Comparison of ENCODE assay signal across 35 cellular contexts in the genomic region with DNA sequence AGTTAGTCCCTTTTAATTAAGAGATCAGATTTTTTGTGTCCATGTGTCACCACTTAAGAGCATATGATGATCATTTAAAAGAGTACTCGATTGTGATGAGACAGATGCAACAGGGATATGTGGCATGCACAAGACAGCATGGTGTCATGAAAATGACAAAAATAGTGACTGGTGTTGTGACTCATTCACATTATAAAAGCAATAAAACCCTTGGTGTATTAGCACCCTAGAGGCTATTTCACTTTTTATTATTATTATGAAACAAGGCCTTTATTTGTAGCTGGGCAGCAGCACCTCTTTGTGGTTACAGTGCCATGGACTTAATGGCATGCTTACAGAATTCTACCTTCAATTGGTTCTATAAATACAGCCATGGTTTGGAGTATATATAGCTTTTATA.
DNase-seq lines count a peak whose midpoint lies in the region; ATAC-seq and TF ChIP-seq lines count a peak whose summit lies in the region.
"Had no signal": no experiment of that assay in that cellular context is flagged by ENCODE, and none has a peak within 500 bp of the region (broad histone marks: within the 10 kb centered on the region; RNA-seq: fewer than 3 reads in every experiment).

No MANE protein-coding gene starts in this region.

- no peak overlapping the region for H3K4me3 Mint-ChIP-seq in stimulated activated effector memory CD8-positive, alpha-beta T cell treated with anti-CD3 and anti-CD28 coated beads, Interleukin-12 subunit alpha, Interleukin-12 subunit beta, amount 100 ng/mL, for 72 hours
- H3K4me3 Mint-ChIP-seq in activated T-cell treated with anti-CD3 and anti-CD28 coated beads, Interleukin-2, amount 50 U/mL, for 24 hours: no peak overlapping the region
- H3K4me3 Mint-ChIP-seq: activated CD8-positive, alpha-beta memory T cell treated with anti-CD3 and anti-CD28 coated beads, Interleukin-2, amount 10 ng/mL, durations not matched to agents 7 days and 5 days; activated naive CD8-positive, alpha-beta T cell treated with anti-CD3 and anti-CD28 coated beads, Interleukin-2, amount 50 U/mL, for 24 hours; neural progenitor cell; stimulated activated naive CD8-positive, alpha-beta T cell treated with anti-CD3 and anti-CD28 coated beads, Interleukin-15, Interleukin-2, amounts not matched to agents 100 ng/mL and 50 ng/mL, for 24 hours had no signal

- H3F3A ChIP-seq in GM23248 (ENCODE audit: insufficient read depth): no peaks in the 10 kb centered on the region
- H3F3A ChIP-seq in PC-3 (ENCODE audit: low read length, unreplicated experiment): no peaks in the 10 kb centered on the region

- in situ Hi-C loops in GM23248 (cut with MboI): no loop called here

- H3K4me1 Mint-ChIP-seq in stimulated activated effector memory CD8-positive, alpha-beta T cell treated with anti-CD3 and anti-CD28 coated beads, Interleukin-12 subunit alpha, Interleukin-12 subunit beta, amount 100 ng/mL, for 72 hours: no peaks in the 10 kb centered on the region
- no peaks in the 10 kb centered on the region for H3K4me1 Mint-ChIP-seq in activated T-cell treated with anti-CD3 and anti-CD28 coated beads, Interleukin-2, amount 50 U/mL, for 24 hours (ENCODE audit: low read depth)
- H3K4me1 Mint-ChIP-seq: activated CD8-positive, alpha-beta memory T cell treated with anti-CD3 and anti-CD28 coated beads, Interleukin-2, amount 10 ng/mL, durations not matched to agents 7 days and 5 days; activated naive CD8-positive, alpha-beta T cell treated with anti-CD3 and anti-CD28 coated beads, Interleukin-2, amount 50 U/mL, for 24 hours had no signal

- intact Hi-C loops in PC-3 (cut with micrococcal nuclease): no loop called here

- peaks cover 5% of the 10 kb centered on the region; the same call in 1 of the 2 replicates for H3K4me1 ChIP-seq in GM23248 (ENCODE audit: insufficient read depth)
- no peaks in the 10 kb centered on the region for H3K4me1 ChIP-seq in PC-3 (ENCODE audit: insufficient read depth, low read length)
- H3K4me1 ChIP-seq: BE2C, neural progenitor cell, right atrium auricular region, uterus had no signal

- H3K4me3 ChIP-seq in GM23248 (no peak overlapping the region), PC-3 (ENCODE audit: low read length) (no peak overlapping the region)
- H3K4me3 ChIP-seq: cardiac muscle cell, coronary artery, neural progenitor cell, right atrium auricular region, SJSA1, uterus had no signal

- no peaks in the 10 kb centered on the region for H3K79me2 ChIP-seq in GM23248 (ENCODE audit: insufficient read depth)
- no peaks in the 10 kb centered on the region for H3K79me2 ChIP-seq in PC-3 (ENCODE audit: low read length)

- no peaks in the 10 kb centered on the region for H3K36me3 Mint-ChIP-seq in stimulated activated effector memory CD8-positive, alpha-beta T cell treated with anti-CD3 and anti-CD28 coated beads, Interleukin-12 subunit alpha, Interleukin-12 subunit beta, amount 100 ng/mL, for 72 hours
- H3K36me3 Mint-ChIP-seq in activated T-cell treated with anti-CD3 and anti-CD28 coated beads, Interleukin-2, amount 50 U/mL, for 24 hours (ENCODE audit: low read depth): no peaks in the 10 kb centered on the region
- H3K36me3 Mint-ChIP-seq: activated CD8-positive, alpha-beta memory T cell treated with anti-CD3 and anti-CD28 coated beads, Interleukin-2, amount 10 ng/mL, durations not matched to agents 7 days and 5 days; neural progenitor cell had no signal

- H4K20me1 ChIP-seq in GM23248 (ENCODE audit: insufficient read depth) (no peaks in the 10 kb centered on the region), PC-3 (ENCODE audit: low read length) (no peaks in the 10 kb centered on the region)

- POLR2A ChIA-PET in PC-3 (lab: Charles Lee; ENCODE audit: unreplicated experiment): no interaction called here

- 3 to 6% methylated on average over 1 of the region's 1 CpG for WGBS in GM23248 (ENCODE audit: low coverage in 1 of 2, low lambda C conversion rate in 2 of 2, missing lambda C conversion rate in 2 of 2), 2 experiments

- peak; percentile 57 for ATAC-seq in PC-3
- ATAC-seq in GM18870 (IDR thresholded peaks at IDR 0.05; ENCODE audit: unreplicated experiment): no peak
- ATAC-seq in stimulated activated effector memory CD8-positive, alpha-beta T cell treated with anti-CD3 and anti-CD28 coated beads, Interleukin-12 subunit alpha, Interleukin-12 subunit beta, amount 100 ng/mL, for 72 hours: no peak
- ATAC-seq: activated CD8-positive, alpha-beta memory T cell treated with anti-CD3 and anti-CD28 coated beads, Interleukin-2, amount 10 ng/mL, durations not matched to agents 7 days and 5 days; activated naive CD8-positive, alpha-beta T cell treated with anti-CD3 and anti-CD28 coated beads, Interleukin-2, amount 50 U/mL, for 24 hours; left lobe of liver had no signal

- H2AFZ ChIP-seq in GM23248 (no peak overlapping the region), PC-3 (ENCODE audit: low read length) (no peak overlapping the region)
- H2AFZ ChIP-seq: neural progenitor cell had no signal

- no peak overlapping the region for H3K9ac ChIP-seq in GM23248
- H3K9ac ChIP-seq in PC-3 (ENCODE audit: low read length): no peak overlapping the region
- H3K9ac ChIP-seq: KMS-11, neural progenitor cell had no signal

- TF ChIP-seq CTCF in PC-3 (conservative IDR thresholded peaks at IDR 0.05; ENCODE audit: low read depth, low read length): peak; percentile 20; the same call in 1 of the 2 replicates

- no peaks in the 10 kb centered on the region for H3K27me3 ChIP-seq in GM23248 (replicated peaks; ENCODE audit: insufficient read depth)
- no peaks in the 10 kb centered on the region for H3K27me3 ChIP-seq in PC-3 (ENCODE audit: low read length)
- H3K27me3 ChIP-seq: BE2C, cardiac muscle cell, neural progenitor cell, right atrium auricular region, SJSA1, uterus had no signal

- no peaks in the 10 kb centered on the region for H3K27me3 Mint-ChIP-seq in activated T-cell treated with anti-CD3 and anti-CD28 coated beads, Interleukin-2, amount 50 U/mL, for 24 hours
- H3K27me3 Mint-ChIP-seq: activated CD8-positive, alpha-beta memory T cell treated with anti-CD3 and anti-CD28 coated beads, Interleukin-2, amount 10 ng/mL, durations not matched to agents 7 days and 5 days had no signal

- CTCF ChIA-PET in PC-3 (lab: Charles Lee): interaction anchor here (0.6 kb wide), 1 partner anchor 38 kb away, joined by 3 read pairs; no protein-coding TSS in a partner anchor

- DNase-seq in AG08395 (ENCODE audit: low spot score) (peak; percentile 3), GM23248 (peak; percentile 25), PC-3 (peak; percentile 31), foreskin melanocyte (peak; percentile 51), DMS 273 treated with DMSO at 0.1 percent for 48 hours (lab: John Stamatoyannopoulos, UW) (no peak)
- DNase-seq in stimulated activated effector memory CD8-positive, alpha-beta T cell treated with anti-CD3 and anti-CD28 coated beads, Interleukin-12 subunit alpha, Interleukin-12 subunit beta, amount 100 ng/mL, for 72 hours (ENCODE audit: low spot score in 2 of 2): no peak
- no peak for DNase-seq in activated T-cell treated with anti-CD3 and anti-CD28 coated beads, Interleukin-2, amount 50 U/mL, for 24 hours
- DNase-seq: ACHN; activated CD4-positive, alpha-beta T cell treated with anti-CD3 and anti-CD28 coated beads, Interleukin-2, amount 50 U/mL, for 1 hour; activated CD4-positive, CD25-positive, alpha-beta regulatory T cell; activated CD8-positive, alpha-beta memory T cell treated with anti-CD3 and anti-CD28 coated beads, Interleukin-2, amount 10 ng/mL, durations not matched to agents 7 days and 5 days; activated naive CD4-positive, alpha-beta T cell; activated naive CD8-positive, alpha-beta T cell treated with anti-CD3 and anti-CD28 coated beads, Interleukin-2, amount 50 U/mL, for 24 hours; activated T-cell treated with anti-CD3 and anti-CD28 coated beads, Interleukin-2, amount 50 U/mL, for 48 hours; BE2C; DMS79; effector memory CD4-positive, alpha-beta T cell; H7; NCI-H1417 treated with DMSO at 0.1 percent for 48 hours; NCI-H2029 treated with DMSO at 0.1 percent for 48 hours; NCI-H345; stimulated activated CD4-positive, alpha-beta T cell treated with anti-CD3 and anti-CD28 coated beads, Interleukin-1b, Interleukin-23, amount 100 ng/mL, for 48 hours; T-helper 1 cell; uterus had no signal

- H3K9me3 ChIP-seq in GM23248 (ENCODE audit: low read depth) (no peaks in the 10 kb centered on the region), PC-3 (ENCODE audit: low read length) (no peaks in the 10 kb centered on the region)
- H3K9me3 ChIP-seq: BE2C, right atrium auricular region, SJSA1, uterus had no signal

- H3K36me3 ChIP-seq in GM23248 (ENCODE audit: low read depth) (no peaks in the 10 kb centered on the region), PC-3 (ENCODE audit: low read depth, low read length) (no peaks in the 10 kb centered on the region)
- H3K36me3 ChIP-seq: BE2C, cardiac muscle cell, neural progenitor cell, right atrium auricular region, SJSA1, uterus had no signal

- BruUV-seq in PC-3 (replicated peaks; lab: Mats Ljungman, UMichigan): no TSS peak

- H3K9me2 ChIP-seq in GM23248 (ENCODE audit: insufficient read depth) (no peaks in the 10 kb centered on the region), PC-3 (replicated peaks; ENCODE audit: low read length) (no peaks in the 10 kb centered on the region)

- H3K4me2 ChIP-seq in GM23248 (ENCODE audit: unreplicated experiment): no peak overlapping the region
- no peak overlapping the region for H3K4me2 ChIP-seq in PC-3 (ENCODE audit: low read length)
- H3K4me2 ChIP-seq: KMS-11, neural progenitor cell had no signal

- peaks cover 9% of the 10 kb centered on the region for H3K9me3 Mint-ChIP-seq in stimulated activated effector memory CD8-positive, alpha-beta T cell treated with anti-CD3 and anti-CD28 coated beads, Interleukin-12 subunit alpha, Interleukin-12 subunit beta, amount 100 ng/mL, for 72 hours
- H3K9me3 Mint-ChIP-seq in activated T-cell treated with anti-CD3 and anti-CD28 coated beads, Interleukin-2, amount 50 U/mL, for 24 hours: no peaks in the 10 kb centered on the region
- H3K9me3 Mint-ChIP-seq: activated naive CD8-positive, alpha-beta T cell treated with anti-CD3 and anti-CD28 coated beads, Interleukin-2, amount 50 U/mL, for 24 hours; neural progenitor cell; stimulated activated naive CD8-positive, alpha-beta T cell treated with anti-CD3 and anti-CD28 coated beads, Interleukin-15, Interleukin-2, amounts not matched to agents 100 ng/mL and 50 ng/mL, for 24 hours had no signal

- no peak overlapping the region for H3K27ac Mint-ChIP-seq in stimulated activated effector memory CD8-positive, alpha-beta T cell treated with anti-CD3 and anti-CD28 coated beads, Interleukin-12 subunit alpha, Interleukin-12 subunit beta, amount 100 ng/mL, for 72 hours
- H3K27ac Mint-ChIP-seq in activated T-cell treated with anti-CD3 and anti-CD28 coated beads, Interleukin-2, amount 50 U/mL, for 24 hours: no peak overlapping the region
- H3K27ac Mint-ChIP-seq: activated CD8-positive, alpha-beta memory T cell treated with anti-CD3 and anti-CD28 coated beads, Interleukin-2, amount 10 ng/mL, durations not matched to agents 7 days and 5 days; activated naive CD8-positive, alpha-beta T cell treated with anti-CD3 and anti-CD28 coated beads, Interleukin-2, amount 50 U/mL, for 24 hours; neural progenitor cell; stimulated activated naive CD8-positive, alpha-beta T cell treated with anti-CD3 and anti-CD28 coated beads, Interleukin-15, Interleukin-2, amounts not matched to agents 100 ng/mL and 50 ng/mL, for 24 hours had no signal

- no peak overlapping the region for H3K27ac ChIP-seq in GM23248
- no peak overlapping the region for H3K27ac ChIP-seq in PC-3 (ENCODE audit: low read length)
- H3K27ac ChIP-seq: coronary artery, HL-60, KMS-11, neural progenitor cell, right atrium auricular region, RWPE1, SJSA1, uterus had no signal

Comparison
In these comparisons a context has a peak if more than half of its experiments do, and no peak if none do; other contexts are left out.
1. DNase-seq: peak in AG08395 (single experiment), GM23248 (single experiment), PC-3 (single experiment) and foreskin melanocyte (single experiment); none in DMS 273 treated with DMSO at 0.1 percent for 48 hours (single experiment), stimulated activated effector memory CD8-positive, alpha-beta T cell treated with anti-CD3 and anti-CD28 coated beads, Interleukin-12 subunit alpha, Interleukin-12 subunit beta, amount 100 ng/mL, for 72 hours (0 of 2) and activated T-cell treated with anti-CD3 and anti-CD28 coated beads, Interleukin-2, amount 50 U/mL, for 24 hours (single experiment).